ENCODE assay signal across 8 cellular contexts in genomic region chr2:166516712-166517303, GRCh38. TPM values are rescaled to one million over a fixed set of nuclear protein-coding genes. Genes with fewer than 3 reads are reported as not detected.
DNase-seq lines count a peak whose midpoint lies in the region; ATAC-seq, FAIRE-seq and TF ChIP-seq lines count a peak whose summit lies in the region.

No MANE protein-coding gene starts in this region.

- H3K9me3 ChIP-seq in PC-9 (ENCODE audit: insufficient read depth, low read depth), result no peaks in the 10 kb centered on the region
- H3K9me3 ChIP-seq in smooth muscle cell (replicated peaks; ENCODE audit: low read depth), result no peaks in the 10 kb centered on the region
- H3K9me3 ChIP-seq in CD4-positive, alpha-beta memory T cell (ENCODE audit: control insufficient read depth in 1 of 2, low read length in 2 of 2), result no peaks in the 10 kb centered on the region

- H3K9me2 ChIP-seq in PC-9 (ENCODE audit: insufficient read depth), result no peaks in the 10 kb centered on the region

- peak; percentile 17 for DNase-seq in AG20443 (ENCODE audit: low spot score)
- no peak for DNase-seq in H54 (ENCODE audit: insufficient read length, low spot score)
- no peak for DNase-seq in PC-9
- DNase-seq in fibroblast of pulmonary artery (ENCODE audit: low read depth), result peak; percentile 54
- DNase-seq in smooth muscle cell (lab: John Stamatoyannopoulos, UW; ENCODE audit: unreplicated experiment), result no peak
- DNase-seq in CD4-positive, alpha-beta memory T cell, result no peak
- DNase-seq in NCI-H446 treated with DMSO at 0.1 percent for 48 hours (lab: John Stamatoyannopoulos, UW), result no peak

- POLR2A ChIA-PET in PC-9 (lab: Charles Lee; ENCODE audit: unreplicated experiment), result no interaction called here
- POLR2A ChIA-PET in CD4-positive, alpha-beta memory T cell (lab: Charles Lee; ENCODE audit: partially characterized antibody), result no interaction called here

- H3K4me2 ChIP-seq in PC-9 (no peak overlapping the region), smooth muscle cell (no peak overlapping the region)

- H4K20me1 ChIP-seq in PC-9 (ENCODE audit: insufficient read depth) (no peaks in the 10 kb centered on the region), smooth muscle cell (ENCODE audit: low read depth) (no peaks in the 10 kb centered on the region)

- H3K27me3 ChIP-seq in PC-9 (ENCODE audit: insufficient read depth, low read depth) (no peaks in the 10 kb centered on the region), smooth muscle cell (ENCODE audit: low read depth) (no peaks in the 10 kb centered on the region)
- no peaks in the 10 kb centered on the region for H3K27me3 ChIP-seq in CD4-positive, alpha-beta memory T cell (ENCODE audit: insufficient read depth, low read length)

- H3K4me1 ChIP-seq in PC-9 (replicated peaks; ENCODE audit: insufficient read depth) (no peaks in the 10 kb centered on the region), smooth muscle cell (ENCODE audit: low read depth) (no peaks in the 10 kb centered on the region)
- H3K4me1 ChIP-seq in CD4-positive, alpha-beta memory T cell (ENCODE audit: insufficient read depth, low read length), result no peaks in the 10 kb centered on the region

- H3K9ac ChIP-seq in smooth muscle cell (ENCODE audit: low read depth), result no peak overlapping the region

- H3K27ac ChIP-seq in PC-9 (no peak overlapping the region), smooth muscle cell (ENCODE audit: low read depth) (no peak overlapping the region)
- H3K27ac ChIP-seq in CD4-positive, alpha-beta memory T cell (ENCODE audit: low read depth, low read length), result no peak overlapping the region

- peak; percentile 46 for TF ChIP-seq CTCF in PC-9 (conservative IDR thresholded peaks at IDR 0.05)
- TF ChIP-seq CTCF in fibroblast of pulmonary artery (IDR thresholded peaks at IDR 0.05; ENCODE audit: low read length, missing control alignments), result peak; percentile 80
- TF ChIP-seq CTCF in smooth muscle cell (IDR thresholded peaks at IDR 0.05; ENCODE audit: borderline replicate concordance, insufficient read depth, poor library complexity, severe bottlenecking), result peak; percentile 57

- H3K27ac Mint-ChIP-seq in CD4-positive, alpha-beta memory T cell, result no peak overlapping the region

- no peaks in the 10 kb centered on the region for H3K4me1 Mint-ChIP-seq in CD4-positive, alpha-beta memory T cell

- H3F3A ChIP-seq in PC-9 (ENCODE audit: insufficient read depth, low read depth) (no peaks in the 10 kb centered on the region), smooth muscle cell (ENCODE audit: low read depth) (no peaks in the 10 kb centered on the region)

- TF ChIP-seq POLR2A in H54 (IDR thresholded peaks at IDR 0.05; ENCODE audit: low read depth, low read length), result no peak

- no peaks in the 10 kb centered on the region for H3K36me3 ChIP-seq in PC-9 (ENCODE audit: low read depth)
- H3K36me3 ChIP-seq in smooth muscle cell (ENCODE audit: low read depth), result no peaks in the 10 kb centered on the region
- no peaks in the 10 kb centered on the region for H3K36me3 ChIP-seq in CD4-positive, alpha-beta memory T cell (ENCODE audit: insufficient read depth, low read length)

- no peaks in the 10 kb centered on the region for H3K36me3 Mint-ChIP-seq in CD4-positive, alpha-beta memory T cell

- CTCF ChIA-PET in PC-9 (lab: Charles Lee), result no interaction called here
- CTCF ChIA-PET in CD4-positive, alpha-beta memory T cell (lab: Charles Lee; ENCODE audit: partially characterized antibody), result no interaction called here

- FAIRE-seq in H54 (lab: Jason Lieb, UNC), result peak; percentile 33

- BruUV-seq in PC-9 (replicated peaks; lab: Mats Ljungman, UMichigan), result no TSS peak

- ATAC-seq in HG03097 (IDR thresholded peaks at IDR 0.05; ENCODE audit: low FRiP score, unreplicated experiment), result no peak

- peaks cover 0 to 2% (median 0%) of the 10 kb centered on the region in 8 donors for H3K9me3 Mint-ChIP-seq in CD4-positive, alpha-beta memory T cell

- H2AFZ ChIP-seq in PC-9 (no peak overlapping the region), smooth muscle cell (ENCODE audit: low read depth) (no peak overlapping the region)

- H3K4me3 ChIP-seq in PC-9 (no peak overlapping the region), fibroblast of pulmonary artery (replicated peaks; ENCODE audit: low read depth, low read length) (no peak overlapping the region), smooth muscle cell (no peak overlapping the region)
- H3K4me3 ChIP-seq in CD4-positive, alpha-beta memory T cell (ENCODE audit: low read length in 2 of 2), result no peak overlapping the region

- H3K79me2 ChIP-seq in PC-9 (ENCODE audit: low read depth) (no peaks in the 10 kb centered on the region), smooth muscle cell (ENCODE audit: low read depth) (no peaks in the 10 kb centered on the region)

- WGBS in smooth muscle cell (ENCODE audit: low lambda C conversion rate), result 5% methylated on average over 2 of the region's 2 CpGs

- peaks cover 0 to 3% of the 10 kb centered on the region in 2 donors for H3K27me3 Mint-ChIP-seq in CD4-positive, alpha-beta memory T cell

- intact Hi-C loops in PC-9 (cut with micrococcal nuclease; ENCODE audit: unreplicated experiment), result loop anchor here (2.0 kb wide), 1 partner anchor 338 kb away; no protein-coding TSS in a partner anchor
- intact Hi-C loops in CD4-positive, alpha-beta memory T cell (cut with micrococcal nuclease), result no loop called here

- no peak overlapping the region for H3K4me3 Mint-ChIP-seq in CD4-positive, alpha-beta memory T cell

RNA-seq across cellular contexts. Expression of gene SCN7A, which starts 22.8 kb away (rescaled TPM):
- total RNA-seq in PC-9 (2021) (not detected in 2 replicates), smooth muscle cell (not detected in 2 replicates)
- polyA plus RNA-seq in smooth muscle cell, result not detected in 2 replicates
- total RNA-seq in CD4-positive, alpha-beta memory T cell, result not detected
- polyA plus RNA-seq in CD4-positive, alpha-beta memory T cell, result not detected

Comparison
In these comparisons a context has a peak if more than half of its experiments do, and no peak if none do; other contexts are left out.
1. DNase-seq: peak in AG20443 (single experiment) and fibroblast of pulmonary artery (single experiment); none in H54 (single experiment), PC-9 (0 of 2), smooth muscle cell (single experiment), CD4-positive, alpha-beta memory T cell (0 of 5) and NCI-H446 treated with DMSO at 0.1 percent for 48 hours (single experiment).
2. Peak in every context shown above with its lines, with median percentiles within 50 percentile points of each other: CTCF ChIP-seq.